In genomic region chr1:205444931-205445652, GRCh38 we compare ENCODE assay signal across 11 cellular contexts. TPM values are rescaled to one million over a fixed set of nuclear protein-coding genes. Genes with fewer than 3 reads are reported as not detected.
A peak's percentile ranks its signal among the peaks of the same experiment; 100 is the strongest.
DNase-seq lines count a peak whose midpoint lies in the region; ATAC-seq and FAIRE-seq lines count a peak whose summit lies in the region.
"Had no signal": no experiment of that assay in that cellular context is flagged by ENCODE, and none has a peak within 500 bp of the region (broad histone marks: within the 10 kb centered on the region; RNA-seq: fewer than 3 reads in every experiment).

No MANE protein-coding gene starts in this region.

- H3K27me3 Mint-ChIP-seq in naive thymus-derived CD8-positive, alpha-beta T cell = peaks cover 0 to 4% (median 0%) of the 10 kb centered on the region in 5 donors

- peak overlapping the region; percentile 67 for H3K27ac ChIP-seq in cingulate gyrus (ENCODE audit: low read depth, low read length)
- H3K27ac ChIP-seq: KMS-11 had no signal

- no peak for ATAC-seq in GM21723 (IDR thresholded peaks at IDR 0.05; ENCODE audit: unreplicated experiment)
- no peak for ATAC-seq in naive thymus-derived CD8-positive, alpha-beta T cell
- ATAC-seq: activated CD8-positive, alpha-beta T cell treated with anti-CD3 and anti-CD28 coated beads for 36 hours had no signal

- peaks cover 16 to 23% (median 22%) of the 10 kb centered on the region in 4 donors for H3K4me1 Mint-ChIP-seq in naive thymus-derived CD8-positive, alpha-beta T cell

- no peak overlapping the region for H3K4me3 Mint-ChIP-seq in naive thymus-derived CD8-positive, alpha-beta T cell
- H3K4me3 Mint-ChIP-seq: activated CD8-positive, alpha-beta T cell treated with anti-CD3 and anti-CD28 coated beads for 36 hours had no signal

- no peaks in the 10 kb centered on the region for H3K9me3 Mint-ChIP-seq in naive thymus-derived CD8-positive, alpha-beta T cell
- H3K9me3 Mint-ChIP-seq: activated CD8-positive, alpha-beta T cell treated with anti-CD3 and anti-CD28 coated beads for 36 hours had no signal

- no peak for FAIRE-seq in urothelium cell line (lab: Jason Lieb, UNC)

- DNase-seq in NCI-H2081 (lab: John Stamatoyannopoulos, UW) (peak; percentile 42 to 74), NCI-H2081 treated with DMSO at 0.1 percent for 48 hours (lab: John Stamatoyannopoulos, UW) (no peak), mesenteric fat pad (ENCODE audit: low spot score) (peak; percentile 85), urothelium cell line (ENCODE audit: low spot score) (peak; percentile 66), LoVo (ENCODE audit: low spot score) (no peak)
- no peak for DNase-seq in naive thymus-derived CD8-positive, alpha-beta T cell
- DNase-seq: 8988T; activated CD8-positive, alpha-beta T cell treated with anti-CD3 and anti-CD28 coated beads for 36 hours had no signal

- H3K36me3 Mint-ChIP-seq in naive thymus-derived CD8-positive, alpha-beta T cell = no peaks in the 10 kb centered on the region

- POLR2A ChIA-PET in naive thymus-derived CD8-positive, alpha-beta T cell (lab: Charles Lee) = no interaction called here

- H3K27ac Mint-ChIP-seq in naive thymus-derived CD8-positive, alpha-beta T cell = no peak overlapping the region
- H3K27ac Mint-ChIP-seq: activated CD8-positive, alpha-beta T cell treated with anti-CD3 and anti-CD28 coated beads for 36 hours had no signal

RNA-seq across cellular contexts. Expression of gene BLACAT1, which starts 10.8 kb away (rescaled TPM):
- total RNA-seq in mesenteric fat pad = not detected
- under 1 TPM; 0.11 to 0.31 TPM for total RNA-seq in naive thymus-derived CD8-positive, alpha-beta T cell
- polyA plus RNA-seq in naive thymus-derived CD8-positive, alpha-beta T cell = not detected

RNA-seq across cellular contexts. Expression of gene LEMD1, which starts 23.2 kb away (rescaled TPM):
- not detected for total RNA-seq in mesenteric fat pad
- not detected for total RNA-seq in naive thymus-derived CD8-positive, alpha-beta T cell
- not detected for polyA plus RNA-seq in naive thymus-derived CD8-positive, alpha-beta T cell

RNA-seq across cellular contexts. Expression of gene CDK18, which starts 59.4 kb away (rescaled TPM):
- 4.0 TPM for total RNA-seq in mesenteric fat pad
- 1 to 10 TPM; 5.7 to 6.1 TPM for total RNA-seq in naive thymus-derived CD8-positive, alpha-beta T cell
- 1 to 10 TPM in 2 of 3 donors, under 1 TPM in 1; 0.32 to 1.3 (median 1.1) TPM for polyA plus RNA-seq in naive thymus-derived CD8-positive, alpha-beta T cell

Comparison
In these comparisons a context has a peak if more than half of its experiments do, and no peak if none do; other contexts are left out.
1. DNase-seq: peak in NCI-H2081 (2 of 2), mesenteric fat pad (single experiment) and urothelium cell line (single experiment); none in NCI-H2081 treated with DMSO at 0.1 percent for 48 hours (single experiment), LoVo (single experiment) and naive thymus-derived CD8-positive, alpha-beta T cell (0 of 10).